In the genomic region with DNA sequence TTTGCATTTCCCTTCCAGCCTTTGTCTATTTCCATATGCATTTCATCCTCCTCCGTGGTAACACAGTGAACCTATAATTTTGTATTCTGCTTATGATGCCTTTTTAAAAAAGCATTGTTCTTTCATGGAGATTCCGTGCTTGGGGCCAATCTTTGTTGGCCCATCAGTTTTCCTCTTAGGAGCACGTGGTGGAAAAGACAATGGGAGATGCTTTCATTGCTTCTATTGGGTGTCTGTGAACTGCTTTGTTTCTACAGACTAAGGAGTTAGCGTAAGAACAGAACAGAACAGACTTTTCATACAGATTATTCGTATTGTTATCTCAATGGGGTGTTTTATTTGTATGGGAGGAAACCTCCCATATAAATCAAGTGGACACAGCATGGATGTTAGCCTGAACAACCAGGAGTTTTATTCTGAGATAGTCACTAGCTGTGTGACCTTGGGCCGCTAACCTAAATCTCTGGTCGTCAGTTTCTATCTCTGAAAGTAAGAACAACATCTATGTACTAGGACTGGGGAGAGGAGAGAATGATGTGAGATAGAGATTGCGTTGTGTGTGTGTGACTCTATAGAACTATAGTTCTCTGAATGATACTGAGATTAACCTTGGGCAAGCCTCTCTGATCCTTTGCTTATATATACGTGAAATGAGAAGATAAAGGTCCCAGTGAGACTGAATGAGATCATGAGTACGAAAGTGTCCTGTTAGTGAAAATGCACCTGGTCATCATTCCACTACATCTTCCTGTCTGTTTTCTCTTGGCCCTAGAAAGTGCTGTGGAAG, we compare ENCODE assay signal across 14 cellular contexts. TPM values are rescaled to one million over a fixed set of nuclear protein-coding genes. Genes with fewer than 3 reads are reported as not detected.
DNase-seq lines count a peak whose midpoint lies in the region; ATAC-seq and TF ChIP-seq lines count a peak whose summit lies in the region.
"Had no signal": no experiment of that assay in that cellular context is flagged by ENCODE, and none has a peak within 500 bp of the region (broad histone marks: within the 10 kb centered on the region; RNA-seq: fewer than 3 reads in every experiment).

No MANE protein-coding gene starts in this region.

- H3K4me2 ChIP-seq in neural progenitor cell: no peak overlapping the region

- TF ChIP-seq CTCF in neural progenitor cell (IDR thresholded peaks at IDR 0.05): no peak

- no peak overlapping the region for H3K4me3 Mint-ChIP-seq in activated CD4-positive, alpha-beta T cell treated with anti-CD3 and anti-CD28 coated beads for 36 hours
- no peak overlapping the region for H3K4me3 Mint-ChIP-seq in neural progenitor cell
- H3K4me3 Mint-ChIP-seq: endodermal cell; T-helper 1 cell treated with Interleukin-12 subunit alpha and Interleukin-12 subunit beta and Interleukin-4 antibody, amounts not matched to agents 30 μg/mL and 1 μg/mL, for 36 hours; WTC11 had no signal

- peaks cover 47% of the 10 kb centered on the region for H3K4me1 Mint-ChIP-seq in activated CD4-positive, alpha-beta T cell treated with anti-CD3 and anti-CD28 coated beads for 36 hours
- peaks cover 42% of the 10 kb centered on the region for H3K4me1 Mint-ChIP-seq in neural progenitor cell

- H4K20me1 ChIP-seq in neural progenitor cell (ENCODE audit: low read depth): no peaks in the 10 kb centered on the region

- H3K9ac ChIP-seq in neural progenitor cell: no peak overlapping the region

- POLR2A ChIA-PET in activated CD4-positive, alpha-beta T cell treated with anti-CD3 and anti-CD28 coated beads for 36 hours (lab: Charles Lee): interaction anchor here (1.1 kb wide), 1 partner anchor 46 kb away, joined by 3 read pairs; no protein-coding TSS in a partner anchor

- peak overlapping the region; percentile 58 for H3K27ac ChIP-seq in angular gyrus (ENCODE audit: low read depth, low read length)
- H3K27ac ChIP-seq in neural progenitor cell: no peak overlapping the region
- H3K27ac ChIP-seq: suprapubic skin had no signal

- ATAC-seq in activated CD4-positive, alpha-beta T cell treated with anti-CD3 and anti-CD28 coated beads for 36 hours: peak; percentile 5
- ATAC-seq: WTC11 had no signal

- no peaks in the 10 kb centered on the region for H3F3A ChIP-seq in neural progenitor cell (ENCODE audit: low read depth)

- no peak for DNase-seq in activated CD4-positive, alpha-beta T cell treated with anti-CD3 and anti-CD28 coated beads for 36 hours
- no peak for DNase-seq in activated CD4-positive, alpha-beta T cell treated with anti-CD3 and anti-CD28 coated beads, Interleukin-2, amount 50 U/mL, for 1 hour
- DNase-seq in NCI-H2081 treated with DMSO at 0.1 percent for 48 hours (lab: John Stamatoyannopoulos, UW) (peak; percentile 53), neural progenitor cell (ENCODE audit: low spot score) (no peak), NCI-H1694 (lab: John Stamatoyannopoulos, UW) (no peak), NCI-H1694 treated with DMSO at 0.1 percent for 48 hours (lab: John Stamatoyannopoulos, UW) (no peak), NCI-H2196 treated with DMSO at 0.1 percent for 48 hours (lab: John Stamatoyannopoulos, UW; ENCODE audit: unreplicated experiment) (no peak)
- DNase-seq: DMS 273 treated with DMSO at 0.1 percent for 48 hours, endodermal cell, occipital lobe had no signal

- H3K4me1 ChIP-seq in neural progenitor cell: peaks cover 9% of the 10 kb centered on the region
- H3K4me1 ChIP-seq: suprapubic skin had no signal

- H3K27ac Mint-ChIP-seq in activated CD4-positive, alpha-beta T cell treated with anti-CD3 and anti-CD28 coated beads for 36 hours: no peak overlapping the region
- H3K27ac Mint-ChIP-seq in neural progenitor cell: peak overlapping the region; percentile 26
- H3K27ac Mint-ChIP-seq: endodermal cell, WTC11 had no signal

- H3K79me2 ChIP-seq in neural progenitor cell (ENCODE audit: low read depth): no peaks in the 10 kb centered on the region

- intact Hi-C loops in activated CD4-positive, alpha-beta T cell treated with anti-CD3 and anti-CD28 coated beads for 36 hours (cut with DNase I, micrococcal nuclease): loop anchor here in 1 of 2 experiments (2.0 kb wide), 1 partner anchor 13 kb away; no protein-coding TSS in a partner anchor

- no peak overlapping the region for H2AFZ ChIP-seq in neural progenitor cell (replicated peaks)

- peaks cover 10% of the 10 kb centered on the region for H3K27me3 Mint-ChIP-seq in activated CD4-positive, alpha-beta T cell treated with anti-CD3 and anti-CD28 coated beads for 36 hours
- peaks cover 16% of the 10 kb centered on the region for H3K27me3 Mint-ChIP-seq in neural progenitor cell (ENCODE audit: insufficient read depth, low read depth)

- no peaks in the 10 kb centered on the region for H3K9me3 Mint-ChIP-seq in activated CD4-positive, alpha-beta T cell treated with anti-CD3 and anti-CD28 coated beads for 36 hours (ENCODE audit: low read depth)
- peaks cover 3% of the 10 kb centered on the region for H3K9me3 Mint-ChIP-seq in neural progenitor cell
- H3K9me3 Mint-ChIP-seq: endodermal cell had no signal

- CTCF ChIA-PET in activated CD4-positive, alpha-beta T cell treated with anti-CD3 and anti-CD28 coated beads for 36 hours (lab: Charles Lee): no interaction called here

- no peak overlapping the region for H3K4me3 ChIP-seq in neural progenitor cell
- H3K4me3 ChIP-seq: suprapubic skin had no signal

- H3K36me3 ChIP-seq in neural progenitor cell: no peaks in the 10 kb centered on the region
- H3K36me3 ChIP-seq: suprapubic skin had no signal

- H3K36me3 Mint-ChIP-seq in activated CD4-positive, alpha-beta T cell treated with anti-CD3 and anti-CD28 coated beads for 36 hours (ENCODE audit: low read depth): no peaks in the 10 kb centered on the region
- no peaks in the 10 kb centered on the region for H3K36me3 Mint-ChIP-seq in neural progenitor cell
- H3K36me3 Mint-ChIP-seq: WTC11 had no signal

- H3K27me3 ChIP-seq in neural progenitor cell: no peaks in the 10 kb centered on the region
- H3K27me3 ChIP-seq: suprapubic skin had no signal

- H3K9me3 ChIP-seq in neural progenitor cell (ENCODE audit: low read depth): no peaks in the 10 kb centered on the region
- H3K9me3 ChIP-seq: suprapubic skin had no signal

RNA-seq across cellular contexts. Expression of a gene that starts 22.9 kb away (rescaled TPM):
- total RNA-seq in activated CD4-positive, alpha-beta T cell treated with anti-CD3 and anti-CD28 coated beads for 36 hours: 100 to 1,000 TPM; 370 to 508 TPM
- 468 and 655 TPM in 2 replicates for total RNA-seq in neural progenitor cell (ENCODE audit: low replicate concordance)
